Comparison of ENCODE assay signal across 25 cellular contexts in genomic region chr9:107545036-107545435, GRCh38. TPM values are rescaled to one million over a fixed set of nuclear protein-coding genes. Genes with fewer than 3 reads are reported as not detected.
"Had no signal": no experiment of that assay in that cellular context is flagged by ENCODE, and none has a peak within 500 bp of the region (broad histone marks: within the 10 kb centered on the region; RNA-seq: fewer than 3 reads in every experiment).

No MANE protein-coding gene starts in this region.

- FAIRE-seq: endothelial cell of umbilical vein, kidney, urothelium cell line had no signal

- H3K4me1 ChIP-seq: psoas muscle had no signal

- H3K9me3 ChIP-seq: neutrophil, psoas muscle, right lobe of liver, suprapubic skin, thyroid gland had no signal

- H3K4me3 ChIP-seq: hepatocyte, lung, psoas muscle, right lobe of liver, suprapubic skin, thyroid gland had no signal

- H3K9me3 Mint-ChIP-seq: dendritic cell treated with granulocyte-macrophage colony-stimulating factor and Interleukin-4, amounts not matched to agents 40 ng/mL and 50 ng/mL, for 4 days had no signal

- H3K27me3 ChIP-seq: hepatocyte, neutrophil, right lobe of liver, suprapubic skin, thyroid gland had no signal

- H3K4me1 Mint-ChIP-seq: naive thymus-derived CD8-positive, alpha-beta T cell; stimulated activated effector memory CD8-positive, alpha-beta T cell treated with anti-CD3 and anti-CD28 coated beads, Interleukin-12 subunit alpha, Interleukin-12 subunit beta, amount 100 ng/mL, for 72 hours had no signal

- H3K36me3 ChIP-seq: neutrophil, right lobe of liver, suprapubic skin, thyroid gland had no signal

- H3K36me3 Mint-ChIP-seq: naive thymus-derived CD8-positive, alpha-beta T cell; stimulated activated effector memory CD8-positive, alpha-beta T cell treated with anti-CD3 and anti-CD28 coated beads, Interleukin-12 subunit alpha, Interleukin-12 subunit beta, amount 100 ng/mL, for 72 hours; type B pancreatic cell had no signal

- DNase-seq: effector memory CD8-positive, alpha-beta T cell; erythroblast; foreskin melanocyte; head of caudate nucleus; kidney; left colon; left ventricle myocardium superior; mesenchymal stem cell; naive thymus-derived CD8-positive, alpha-beta T cell; psoas muscle; retina; right lobe of liver; stimulated activated CD4-positive, alpha-beta T cell treated with anti-CD3 and anti-CD28 coated beads, Interleukin-4, amount 100 ng/mL, for 1 hour; stimulated activated CD8-positive, alpha-beta memory T cell treated with anti-CD3 and anti-CD28 coated beads, Interleukin-4, amount 100 ng/mL, for 48 hours; stimulated activated naive CD8-positive, alpha-beta T cell treated with anti-CD3 and anti-CD28 coated beads, Interleukin-15, Interleukin-2, amounts not matched to agents 100 U/mL and 50 U/mL, for 24 hours; thyroid gland had no signal

- ATAC-seq: effector memory CD8-positive, alpha-beta T cell; left colon; left ventricle myocardium superior; naive thymus-derived CD8-positive, alpha-beta T cell; psoas muscle; stimulated activated effector memory CD8-positive, alpha-beta T cell treated with anti-CD3 and anti-CD28 coated beads, Interleukin-12 subunit alpha, Interleukin-12 subunit beta, amount 100 ng/mL, for 72 hours; stimulated activated naive CD8-positive, alpha-beta T cell treated with anti-CD3 and anti-CD28 coated beads, Interleukin-15, Interleukin-2, amounts not matched to agents 100 U/mL and 50 U/mL, for 24 hours had no signal

- H3K27me3 Mint-ChIP-seq: dendritic cell treated with granulocyte-macrophage colony-stimulating factor and Interleukin-4, amounts not matched to agents 40 ng/mL and 50 ng/mL, for 4 days had no signal

- H3K4me2 ChIP-seq: hepatocyte had no signal

- H3K27ac Mint-ChIP-seq: dendritic cell treated with granulocyte-macrophage colony-stimulating factor and Interleukin-4, amounts not matched to agents 40 ng/mL and 50 ng/mL, for 4 days; effector memory CD8-positive, alpha-beta T cell; naive thymus-derived CD8-positive, alpha-beta T cell; stimulated activated effector memory CD8-positive, alpha-beta T cell treated with anti-CD3 and anti-CD28 coated beads, Interleukin-12 subunit alpha, Interleukin-12 subunit beta, amount 100 ng/mL, for 72 hours; type B pancreatic cell had no signal

- H3K4me3 Mint-ChIP-seq: dendritic cell treated with granulocyte-macrophage colony-stimulating factor and Interleukin-4, amounts not matched to agents 40 ng/mL and 50 ng/mL, for 4 days; effector memory CD8-positive, alpha-beta T cell; naive thymus-derived CD8-positive, alpha-beta T cell; stimulated activated effector memory CD8-positive, alpha-beta T cell treated with anti-CD3 and anti-CD28 coated beads, Interleukin-12 subunit alpha, Interleukin-12 subunit beta, amount 100 ng/mL, for 72 hours; type B pancreatic cell had no signal

- H3K27ac ChIP-seq: hepatocyte, neutrophil, psoas muscle, right lobe of liver, suprapubic skin, thyroid gland had no signal

RNA-seq across cellular contexts. Expression of gene KLF4, which starts 55.5 kb away (rescaled TPM):
- polyA plus RNA-seq: naive thymus-derived CD8-positive, alpha-beta T cell had no signal
